In genomic region chr6:13194852-13195251, GRCh38 we compare ENCODE assay signal across 2 cellular contexts.
TF ChIP-seq lines count a peak whose summit lies in the region.

No MANE protein-coding gene starts in this region.

TF ChIP-seq in A549, 52 proteins besides CTCF, POLR2A, EP300 and RAD21 (continued from another document):
- TF ChIP-seq, protein P1, sequence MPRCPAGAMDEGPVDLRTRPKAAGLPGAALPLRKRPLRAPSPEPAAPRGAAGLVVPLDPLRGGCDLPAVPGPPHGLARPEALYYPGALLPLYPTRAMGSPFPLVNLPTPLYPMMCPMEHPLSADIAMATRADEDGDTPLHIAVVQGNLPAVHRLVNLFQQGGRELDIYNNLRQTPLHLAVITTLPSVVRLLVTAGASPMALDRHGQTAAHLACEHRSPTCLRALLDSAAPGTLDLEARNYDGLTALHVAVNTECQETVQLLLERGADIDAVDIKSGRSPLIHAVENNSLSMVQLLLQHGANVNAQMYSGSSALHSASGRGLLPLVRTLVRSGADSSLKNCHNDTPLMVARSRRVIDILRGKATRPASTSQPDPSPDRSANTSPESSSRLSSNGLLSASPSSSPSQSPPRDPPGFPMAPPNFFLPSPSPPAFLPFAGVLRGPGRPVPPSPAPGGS (IDR thresholded peaks at IDR 0.05): no peak

TF ChIP-seq in K562, 482 proteins besides CTCF, POLR2A, EP300 and RAD21 (continued from another document):
- TF ChIP-seq HDAC1 (IDR thresholded peaks at IDR 0.05) (no peak), MAZ (CRISPR knock-in tag; conservative IDR thresholded peaks at IDR 0.05 in 1 of 2, IDR thresholded peaks at IDR 0.05 in 1 of 2) (no peak), EGR1 (conservative IDR thresholded peaks at IDR 0.05) (no peak), MAFG (tag; conservative IDR thresholded peaks at IDR 0.05) (peak; percentile 59), ZNF384 (IDR thresholded peaks at IDR 0.05; ENCODE audit: low read depth, low read length) (peak; percentile 83), NELFE (IDR thresholded peaks at IDR 0.05; ENCODE audit: insufficient read depth, insufficient read length) (no peak), ZNF316 (IDR thresholded peaks at IDR 0.05) (peak; percentile 86), IFI16 (CRISPR knock-in tag; IDR thresholded peaks at IDR 0.05) (no peak), GATAD2B (IDR thresholded peaks at IDR 0.05; ENCODE audit: borderline replicate concordance) (no peak), TEAD4 (IDR thresholded peaks at IDR 0.05; ENCODE audit: low read length) (0 out of 2 replicates have a peak, but pooled peaks have one; percentile 15), TEAD4 (CRISPR knock-in tag; IDR thresholded peaks at IDR 0.05; ENCODE audit: borderline replicate concordance) (no peak), GTF2E2 (tag; IDR thresholded peaks at IDR 0.05) (no peak), ARID2 (IDR thresholded peaks at IDR 0.05) (peak; percentile 12; the same call in 1 of the 2 replicates), L3MBTL2 (IDR thresholded peaks at IDR 0.05) (peak; percentile 41; the same call in 1 of the 2 replicates), CSDE1 (IDR thresholded peaks at IDR 0.05) (no peak), ZKSCAN3 (CRISPR knock-in tag; IDR thresholded peaks at IDR 0.05) (no peak), SMC3 (conservative IDR thresholded peaks at IDR 0.05; ENCODE audit: insufficient read depth, low read depth, low read length) (peak; percentile 81), GABPB1 (CRISPR knock-in tag; IDR thresholded peaks at IDR 0.05) (no peak), ZEB2 (IDR thresholded peaks at IDR 0.05) (no peak), CBX8 (IDR thresholded peaks at IDR 0.05; ENCODE audit: borderline replicate concordance, extremely low read depth, low read depth, low read length, poor library complexity, severe bottlenecking) (no peak), MLX (CRISPR knock-in tag; conservative IDR thresholded peaks at IDR 0.05) (no peak), JUND (IDR thresholded peaks at IDR 0.05; ENCODE audit: borderline replicate concordance, low read depth, low read length) (no peak), JUND (tag; IDR thresholded peaks at IDR 0.05; ENCODE audit: borderline replicate concordance, low read depth, low read length) (peak; percentile 12; the same call in 1 of the 3 replicates), ZNF830 (CRISPR knock-in tag; IDR thresholded peaks at IDR 0.05) (no peak), C11orf30 (IDR thresholded peaks at IDR 0.05; ENCODE audit: low read depth) (peak; percentile 69), NFIC (IDR thresholded peaks at IDR 0.05) (peak; percentile 60), NUFIP1 (IDR thresholded peaks at IDR 0.05; ENCODE audit: partially characterized antibody) (no peak), ZNF253 (CRISPR knock-in tag; conservative IDR thresholded peaks at IDR 0.05) (no peak), CLOCK (CRISPR knock-in tag; IDR thresholded peaks at IDR 0.05; ENCODE audit: borderline replicate concordance) (no peak)
- TF ChIP-seq, protein P2, sequence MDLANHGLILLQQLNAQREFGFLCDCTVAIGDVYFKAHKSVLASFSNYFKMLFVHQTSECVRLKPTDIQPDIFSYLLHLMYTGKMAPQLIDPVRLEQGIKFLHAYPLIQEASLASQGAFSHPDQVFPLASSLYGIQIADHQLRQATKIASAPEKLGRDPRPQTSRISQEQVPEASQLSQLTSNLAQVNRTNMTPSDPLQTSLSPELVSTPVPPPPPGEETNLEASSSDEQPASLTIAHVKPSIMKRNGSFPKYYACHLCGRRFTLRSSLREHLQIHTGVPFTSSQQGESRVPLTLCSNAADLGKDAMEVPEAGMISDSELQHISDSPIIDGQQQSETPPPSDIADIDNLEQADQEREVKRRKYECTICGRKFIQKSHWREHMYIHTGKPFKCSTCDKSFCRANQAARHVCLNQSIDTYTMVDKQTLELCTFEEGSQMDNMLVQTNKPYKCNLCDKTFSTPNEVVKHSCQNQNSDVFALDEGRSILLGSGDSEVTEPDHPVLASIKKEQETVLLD (IDR thresholded peaks at IDR 0.05): no peak
- TF ChIP-seq, protein P3, sequence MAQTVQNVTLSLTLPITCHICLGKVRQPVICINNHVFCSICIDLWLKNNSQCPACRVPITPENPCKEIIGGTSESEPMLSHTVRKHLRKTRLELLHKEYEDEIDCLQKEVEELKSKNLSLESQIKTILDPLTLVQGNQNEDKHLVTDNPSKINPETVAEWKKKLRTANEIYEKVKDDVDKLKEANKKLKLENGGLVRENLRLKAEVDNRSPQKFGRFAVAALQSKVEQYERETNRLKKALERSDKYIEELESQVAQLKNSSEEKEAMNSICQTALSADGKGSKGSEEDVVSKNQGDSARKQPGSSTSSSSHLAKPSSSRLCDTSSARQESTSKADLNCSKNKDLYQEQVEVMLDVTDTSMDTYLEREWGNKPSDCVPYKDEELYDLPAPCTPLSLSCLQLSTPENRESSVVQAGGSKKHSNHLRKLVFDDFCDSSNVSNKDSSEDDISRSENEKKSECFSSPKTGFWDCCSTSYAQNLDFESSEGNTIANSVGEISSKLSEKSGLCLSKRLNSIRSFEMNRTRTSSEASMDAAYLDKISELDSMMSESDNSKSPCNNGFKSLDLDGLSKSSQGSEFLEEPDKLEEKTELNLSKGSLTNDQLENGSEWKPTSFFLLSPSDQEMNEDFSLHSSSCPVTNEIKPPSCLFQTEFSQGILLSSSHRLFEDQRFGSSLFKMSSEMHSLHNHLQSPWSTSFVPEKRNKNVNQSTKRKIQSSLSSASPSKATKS (CRISPR knock-in tag; IDR thresholded peaks at IDR 0.05): no peak
